Comparison of ENCODE assay signal across 9 cellular contexts in the genomic region with DNA sequence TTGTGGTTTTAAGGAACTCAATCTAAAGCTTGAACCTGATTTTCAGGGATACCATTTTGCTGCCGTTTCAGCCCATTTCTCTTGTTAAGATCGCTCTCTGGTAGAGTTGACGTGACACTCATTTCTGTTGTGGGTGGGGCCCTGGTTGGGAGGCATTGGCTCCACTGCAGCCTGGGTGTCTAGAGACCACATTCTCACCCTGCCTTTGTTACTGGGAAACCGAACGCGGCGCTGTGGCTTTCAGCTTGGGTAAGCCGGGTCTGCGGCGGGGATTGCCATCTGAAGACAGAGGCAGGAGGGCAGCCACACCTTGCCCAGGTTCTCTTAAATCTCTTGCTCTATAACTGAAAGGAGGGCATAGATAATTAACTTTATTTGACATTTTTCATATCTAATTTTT. TPM values are rescaled to one million over a fixed set of nuclear protein-coding genes. Genes with fewer than 3 reads are reported as not detected.
DNase-seq lines count a peak whose midpoint lies in the region; ATAC-seq lines count a peak whose summit lies in the region.
"Had no signal": no experiment of that assay in that cellular context is flagged by ENCODE, and none has a peak within 500 bp of the region (broad histone marks: within the 10 kb centered on the region; RNA-seq: fewer than 3 reads in every experiment).

No MANE protein-coding gene starts in this region.

- no peaks in the 10 kb centered on the region for H3K9me3 Mint-ChIP-seq in dendritic cell treated with granulocyte-macrophage colony-stimulating factor and Interleukin-4, amounts not matched to agents 40 ng/mL and 50 ng/mL, for 4 days

- H3K27me3 Mint-ChIP-seq in dendritic cell treated with granulocyte-macrophage colony-stimulating factor and Interleukin-4, amounts not matched to agents 40 ng/mL and 50 ng/mL, for 4 days = no peaks in the 10 kb centered on the region

- ATAC-seq in HG03439 (IDR thresholded peaks at IDR 0.05; ENCODE audit: unreplicated experiment) (peak; percentile 73), Right ventricle myocardium superior (ENCODE audit: poor library complexity) (no peak), HG02678 (IDR thresholded peaks at IDR 0.05; ENCODE audit: unreplicated experiment) (no peak), left lobe of liver (no peak)

- peak; percentile 36 for DNase-seq in stimulated activated CD4-positive, alpha-beta T cell treated with anti-CD3 and anti-CD28 coated beads, Interleukin-4, amount 100 ng/mL, for 24 hours
- no peak for DNase-seq in stimulated activated CD4-positive, alpha-beta T cell treated with anti-CD3 and anti-CD28 coated beads, Interleukin-12 subunit alpha, Interleukin-12 subunit beta, amount 100 ng/mL, for 4 hours
- DNase-seq in Right ventricle myocardium superior = no peak
- no peak for DNase-seq in left lobe of liver (ENCODE audit: low spot score)
- no peak for DNase-seq in germinal center (ENCODE audit: low spot score)
- DNase-seq: activated naive CD8-positive, alpha-beta T cell treated with anti-CD3 and anti-CD28 coated beads, Interleukin-2, amount 10 ng/mL, durations not matched to agents 7 days and 5 days had no signal

- intact Hi-C loops in dendritic cell treated with granulocyte-macrophage colony-stimulating factor and Interleukin-4, amounts not matched to agents 40 ng/mL and 50 ng/mL, for 4 days (cut with micrococcal nuclease) = no loop called here
- intact Hi-C loops in Right ventricle myocardium superior (cut with DNase I) = no loop called here

- peaks cover 72% of the 10 kb centered on the region for H3K4me1 Mint-ChIP-seq in dendritic cell treated with granulocyte-macrophage colony-stimulating factor and Interleukin-4, amounts not matched to agents 40 ng/mL and 50 ng/mL, for 4 days (ENCODE audit: low read depth)
- H3K4me1 Mint-ChIP-seq: activated naive CD8-positive, alpha-beta T cell treated with anti-CD3 and anti-CD28 coated beads, Interleukin-2, amount 10 ng/mL, durations not matched to agents 7 days and 5 days had no signal

- H3K4me3 Mint-ChIP-seq in dendritic cell treated with granulocyte-macrophage colony-stimulating factor and Interleukin-4, amounts not matched to agents 40 ng/mL and 50 ng/mL, for 4 days = peak overlapping the region; percentile 76
- H3K4me3 Mint-ChIP-seq: activated naive CD8-positive, alpha-beta T cell treated with anti-CD3 and anti-CD28 coated beads, Interleukin-2, amount 10 ng/mL, durations not matched to agents 7 days and 5 days had no signal

- H3K36me3 Mint-ChIP-seq in dendritic cell treated with granulocyte-macrophage colony-stimulating factor and Interleukin-4, amounts not matched to agents 40 ng/mL and 50 ng/mL, for 4 days (ENCODE audit: low read depth) = peaks cover 44% of the 10 kb centered on the region
- H3K36me3 Mint-ChIP-seq: activated naive CD8-positive, alpha-beta T cell treated with anti-CD3 and anti-CD28 coated beads, Interleukin-2, amount 10 ng/mL, durations not matched to agents 7 days and 5 days had no signal

- peak overlapping the region; percentile 21 for H3K27ac Mint-ChIP-seq in dendritic cell treated with granulocyte-macrophage colony-stimulating factor and Interleukin-4, amounts not matched to agents 40 ng/mL and 50 ng/mL, for 4 days
- H3K27ac Mint-ChIP-seq: activated naive CD8-positive, alpha-beta T cell treated with anti-CD3 and anti-CD28 coated beads, Interleukin-2, amount 10 ng/mL, durations not matched to agents 7 days and 5 days had no signal

RNA-seq across cellular contexts. Expression of a gene that starts 3.2 kb away (rescaled TPM):
- total RNA-seq in Right ventricle myocardium superior (2.3 TPM), left lobe of liver (2.8 TPM)
- total RNA-seq: activated naive CD8-positive, alpha-beta T cell treated with anti-CD3 and anti-CD28 coated beads, Interleukin-2, amount 10 ng/mL, durations not matched to agents 7 days and 5 days had no signal
